13 cellular contexts compared by ENCODE assay signal in genomic region chr12:121288158-121288848, GRCh38. TPM values are rescaled to one million over a fixed set of nuclear protein-coding genes. Genes with fewer than 3 reads are reported as not detected.
DNase-seq lines count a peak whose midpoint lies in the region; ATAC-seq and TF ChIP-seq lines count a peak whose summit lies in the region.
"Had no signal": no experiment of that assay in that cellular context is flagged by ENCODE, and none has a peak within 500 bp of the region (broad histone marks: within the 10 kb centered on the region; RNA-seq: fewer than 3 reads in every experiment).

No MANE protein-coding gene starts in this region.

- no TSS peak for BruUV-seq in Calu3 (replicated peaks; lab: Mats Ljungman, UMichigan)
- BruUV-seq in Caco-2 (replicated peaks; lab: Mats Ljungman, UMichigan), result no TSS peak

- H3K4me1 Mint-ChIP-seq in Calu3 (ENCODE audit: low read depth, unreplicated experiment) (no peaks in the 10 kb centered on the region), Caco-2 (ENCODE audit: low read depth, unreplicated experiment) (no peaks in the 10 kb centered on the region)

- H3K4me3 Mint-ChIP-seq in Calu3 (ENCODE audit: low read depth, unreplicated experiment) (no peak overlapping the region), Caco-2 (ENCODE audit: unreplicated experiment) (no peak overlapping the region)
- H3K4me3 Mint-ChIP-seq: activated naive CD4-positive, alpha-beta T cell treated with anti-CD3 and anti-CD28 coated beads, Interleukin-2, amount 50 U/mL, for 24 hours had no signal

- CTCF ChIA-PET in Calu3 (lab: Charles Lee) (interaction anchor here (0.8 kb wide), 1 partner anchor 380 kb away, joined by 3 read pairs; no protein-coding TSS in a partner anchor), Caco-2 (lab: Charles Lee) (no interaction called here)

- H3K4me3 ChIP-seq in HL-60 (replicated peaks; ENCODE audit: insufficient read depth, low read length) (no peak overlapping the region; the same call in 1 of the 2 replicates), neutrophil (ENCODE audit: low read depth in 1 of 2, low read length in 1 of 2) (peak overlapping the region; percentile 40 to 57), Caco-2 (ENCODE audit: low read depth, low read length) (no peak overlapping the region)
- H3K4me3 ChIP-seq: GM23248 had no signal

- POLR2A ChIA-PET in Caco-2 (lab: Charles Lee), result interaction anchor here (0.6 kb wide), 2 partner anchors 9 to 1945 kb away, joined by 4 to 7 read pairs; partner anchors contain the start of gene MTRFR

- DNase-seq in Calu3 (no peak), HL-60 (ENCODE audit: low read depth in 1 of 2, low spot score in 1 of 2) (peak; percentile 40 to 90), caudate nucleus (lab: John Stamatoyannopoulos, UW) (peak in 37 of 61 donors; percentile 9 to 87 (median 35)), posterior vena cava (ENCODE audit: low spot score) (no peak), Caco-2 (no peak), H4 (ENCODE audit: low spot score) (no peak)
- DNase-seq: foreskin keratinocyte, GM23248, SW 1271 had no signal

- H3K36me3 Mint-ChIP-seq in Calu3 (ENCODE audit: insufficient read depth, unreplicated experiment) (peaks cover 4% of the 10 kb centered on the region), Caco-2 (ENCODE audit: insufficient read depth, unreplicated experiment) (peaks cover 14% of the 10 kb centered on the region)

- no peak for TF ChIP-seq CTCF in Calu3 (IDR thresholded peaks at IDR 0.05; ENCODE audit: unreplicated experiment)
- TF ChIP-seq CTCF in HL-60 (IDR thresholded peaks at IDR 0.05; ENCODE audit: insufficient read depth, low read length), result no peak
- no peak for TF ChIP-seq CTCF in neutrophil (IDR thresholded peaks at IDR 0.05)
- no peak for TF ChIP-seq CTCF in Caco-2 (IDR thresholded peaks at IDR 0.05; ENCODE audit: insufficient read depth in 1 of 2, low read depth in 1 of 2, low read length in 1 of 2, severe bottlenecking in 1 of 2, unreplicated experiment in 1 of 2)

- H3K4me1 ChIP-seq in neutrophil (ENCODE audit: control insufficient read depth in 1 of 2, insufficient read depth in 1 of 2, low read depth in 1 of 2, low read length in 1 of 2), result peaks cover 89 to 93% of the 10 kb centered on the region in 2 experiments
- no peaks in the 10 kb centered on the region for H3K4me1 ChIP-seq in Caco-2
- H3K4me1 ChIP-seq: foreskin keratinocyte had no signal

- H3K27ac ChIP-seq in HL-60 (replicated peaks) (peak overlapping the region; percentile 74), caudate nucleus (ENCODE audit: low read depth, low read length) (peak overlapping the region; percentile 83), neutrophil (peak overlapping the region; percentile 99)
- H3K27ac ChIP-seq: C4-2B, foreskin keratinocyte, GM23248 had no signal

- H3K9me3 ChIP-seq in neutrophil (no peaks in the 10 kb centered on the region), Caco-2 (no peaks in the 10 kb centered on the region)

- intact Hi-C loops in Calu3 (cut with micrococcal nuclease; ENCODE audit: unreplicated experiment) (no loop called here), posterior vena cava (cut with DNase I) (no loop called here), Caco-2 (cut with micrococcal nuclease; ENCODE audit: unreplicated experiment) (no loop called here)

- peaks cover 25% of the 10 kb centered on the region for H3K36me3 ChIP-seq in neutrophil
- H3K36me3 ChIP-seq in Caco-2 (ENCODE audit: control insufficient read depth, insufficient read depth, low read length), result no peaks in the 10 kb centered on the region; the same call in 1 of the 2 replicates

- H3K27me3 ChIP-seq in HL-60 (ENCODE audit: insufficient read depth, poor library complexity, severe bottlenecking) (no peaks in the 10 kb centered on the region), neutrophil (no peaks in the 10 kb centered on the region), Caco-2 (replicated peaks; ENCODE audit: control insufficient read depth, insufficient read depth, low read length) (no peaks in the 10 kb centered on the region)
- H3K27me3 ChIP-seq: foreskin keratinocyte had no signal

- H3K27ac Mint-ChIP-seq in Calu3 (ENCODE audit: unreplicated experiment) (peak overlapping the region; percentile 56), Caco-2 (ENCODE audit: unreplicated experiment) (no peak overlapping the region)
- H3K27ac Mint-ChIP-seq: activated naive CD4-positive, alpha-beta T cell treated with anti-CD3 and anti-CD28 coated beads, Interleukin-2, amount 50 U/mL, for 24 hours had no signal

- no peaks in the 10 kb centered on the region for H3K9me3 Mint-ChIP-seq in Calu3 (ENCODE audit: low read depth, unreplicated experiment)
- no peaks in the 10 kb centered on the region for H3K9me3 Mint-ChIP-seq in Caco-2 (ENCODE audit: unreplicated experiment)
- H3K9me3 Mint-ChIP-seq: activated naive CD4-positive, alpha-beta T cell treated with anti-CD3 and anti-CD28 coated beads, Interleukin-2, amount 50 U/mL, for 24 hours had no signal

- ATAC-seq in HG03159 (IDR thresholded peaks at IDR 0.05; ENCODE audit: unreplicated experiment), result no peak
- ATAC-seq: foreskin keratinocyte had no signal

- H3K27me3 Mint-ChIP-seq in Calu3 (ENCODE audit: unreplicated experiment) (no peaks in the 10 kb centered on the region), Caco-2 (ENCODE audit: insufficient read depth, unreplicated experiment) (no peaks in the 10 kb centered on the region)
- H3K27me3 Mint-ChIP-seq: activated naive CD4-positive, alpha-beta T cell treated with anti-CD3 and anti-CD28 coated beads, Interleukin-2, amount 50 U/mL, for 24 hours had no signal

RNA-seq across cellular contexts. Expression of gene CAMKK2, which starts 8.2 kb away (rescaled TPM):
- total RNA-seq in Calu3 (2022), result 34.0 and 35.7 TPM in 2 replicates
- 10 to 100 TPM; 39.2 to 39.7 TPM for total RNA-seq in posterior vena cava
- 26.9 and 31.0 TPM in 2 replicates for total RNA-seq in Caco-2 (2022)
- total RNA-seq in H4 (2014; rRNA removed; shearing (Covaris generic)), result 3.2 and 4.1 TPM in 2 replicates

Comparison
In these comparisons a context has a peak if more than half of its experiments do, and no peak if none do; other contexts are left out.
1. DNase-seq: peak in HL-60 (2 of 2) and caudate nucleus (37 of 61); none in Calu3 (single experiment), posterior vena cava (single experiment), Caco-2 (0 of 2) and H4 (single experiment).
2. H3K4me3 ChIP-seq: peak in neutrophil (2 of 2); none in HL-60 (single experiment) and Caco-2 (single experiment).
3. Peak in every context shown above with its lines, with median percentiles within 50 percentile points of each other: H3K27ac ChIP-seq.